In genomic region chr3:124429129-124429815, GRCh38 we compare ENCODE assay signal across 13 cellular contexts.
DNase-seq lines count a peak whose midpoint lies in the region; ATAC-seq, FAIRE-seq and TF ChIP-seq lines count a peak whose summit lies in the region.
"Had no signal": no experiment of that assay in that cellular context is flagged by ENCODE, and none has a peak within 500 bp of the region (broad histone marks: within the 10 kb centered on the region; RNA-seq: fewer than 3 reads in every experiment).

No MANE protein-coding gene starts in this region.

- TF ChIP-seq EP300 in esophagus muscularis mucosa (IDR thresholded peaks at IDR 0.05) = no peak

- no peaks in the 10 kb centered on the region for H3K4me1 ChIP-seq in esophagus muscularis mucosa
- H3K4me1 ChIP-seq: right atrium auricular region had no signal

- no peaks in the 10 kb centered on the region for H3K9me3 ChIP-seq in esophagus muscularis mucosa
- H3K9me3 ChIP-seq: right atrium auricular region had no signal

- peak; percentile 16 for DNase-seq in NCI-H510A treated with DMSO at 0.1 percent for 48 hours (lab: John Stamatoyannopoulos, UW)
- DNase-seq in NCI-H510A (lab: John Stamatoyannopoulos, UW) = no peak
- peak; percentile 37 for DNase-seq in NCI-H524 treated with DMSO at 0.1 percent for 48 hours (lab: John Stamatoyannopoulos, UW)
- peak; percentile 26 for DNase-seq in choroid plexus epithelial cell (ENCODE audit: low read depth)
- DNase-seq in urothelium cell line (ENCODE audit: low spot score) = peak; percentile 64
- no peak for DNase-seq in esophagus muscularis mucosa (ENCODE audit: extremely low spot score)
- no peak for DNase-seq in activated CD4-positive, alpha-beta T cell treated with anti-CD3 and anti-CD28 coated beads, Interleukin-2, amount 50 U/mL, for 48 hours
- DNase-seq: activated CD4-positive, alpha-beta T cell treated with anti-CD3 and anti-CD28 coated beads, Interleukin-2, amount 10 ng/mL, durations not matched to agents 24 days and 14 days; HCEC 1CT had no signal

- peaks cover 4 to 55% (median 11%) of the 10 kb centered on the region in 4 donors for H3K36me3 ChIP-seq in esophagus muscularis mucosa
- H3K36me3 ChIP-seq: cardiac muscle cell had no signal

- intact Hi-C loops in esophagus muscularis mucosa (cut with DNase I) = no loop called here

- 79% methylated on average over 3 of the region's 3 CpGs for WGBS in esophagus muscularis mucosa

- TF ChIP-seq POLR2A in esophagus muscularis mucosa (IDR thresholded peaks at IDR 0.05; ENCODE audit: low read depth) = no peak

- no peak overlapping the region for H3K4me3 ChIP-seq in choroid plexus epithelial cell (ENCODE audit: low read depth, low read length)
- H3K4me3 ChIP-seq in esophagus muscularis mucosa = no peak overlapping the region
- H3K4me3 ChIP-seq: cardiac muscle cell, right atrium auricular region had no signal

- FAIRE-seq in urothelium cell line (lab: Jason Lieb, UNC) = peak; percentile 83
- FAIRE-seq: islet of Langerhans had no signal

- ATAC-seq in HG03280 (IDR thresholded peaks at IDR 0.05; ENCODE audit: unreplicated experiment) = no peak

- H3K27ac ChIP-seq in esophagus muscularis mucosa (replicated peaks in 1 of 4) = no peak overlapping the region
- H3K27ac ChIP-seq: cardiac muscle cell, right atrium auricular region had no signal

- TF ChIP-seq CTCF in choroid plexus epithelial cell (conservative IDR thresholded peaks at IDR 0.05; ENCODE audit: low read depth, low read length) (no peak), esophagus muscularis mucosa (IDR thresholded peaks at IDR 0.05) (no peak)

- H3K27me3 ChIP-seq in esophagus muscularis mucosa = no peaks in the 10 kb centered on the region
- H3K27me3 ChIP-seq: cardiac muscle cell, right atrium auricular region had no signal

Comparison
In these comparisons a context has a peak if more than half of its experiments do, and no peak if none do; other contexts are left out.
1. DNase-seq: peak in NCI-H510A treated with DMSO at 0.1 percent for 48 hours (single experiment), NCI-H524 treated with DMSO at 0.1 percent for 48 hours (single experiment), choroid plexus epithelial cell (single experiment) and urothelium cell line (single experiment); none in NCI-H510A (single experiment), esophagus muscularis mucosa (single experiment) and activated CD4-positive, alpha-beta T cell treated with anti-CD3 and anti-CD28 coated beads, Interleukin-2, amount 50 U/mL, for 48 hours (0 of 2).